23 cellular contexts compared by ENCODE assay signal in genomic region chr10:79378383-79378646, GRCh38.
"Had no signal": no experiment of that assay in that cellular context is flagged by ENCODE, and none has a peak within 500 bp of the region (broad histone marks: within the 10 kb centered on the region; RNA-seq: fewer than 3 reads in every experiment).

No MANE protein-coding gene starts in this region.

- H3K9me3 Mint-ChIP-seq: activated CD4-positive, alpha-beta T cell treated with anti-CD3 and anti-CD28 coated beads, Interleukin-2, amount 10 ng/mL, durations not matched to agents 7 days and 5 days; activated naive CD4-positive, alpha-beta T cell treated with anti-CD3 and anti-CD28 coated beads, Interleukin-2, amount 50 U/mL, for 24 hours; activated naive CD8-positive, alpha-beta T cell treated with anti-CD3 and anti-CD28 coated beads, Interleukin-2, amount 50 U/mL, for 24 hours; activated T-helper 2 cell treated with anti-CD3 and anti-CD28 coated beads, Interferon-gamma antibody, Interleukin-2, Interleukin-4, amounts not matched to agents 10 μg/mL and 5 μg/mL and 100 μg/mL, durations not matched to agents 14 hours and 24 hours and 36 hours; nephron progenitor cell; WTC11 had no signal

- H3K27ac Mint-ChIP-seq: activated CD4-positive, alpha-beta T cell treated with anti-CD3 and anti-CD28 coated beads, Interleukin-2, amount 10 ng/mL, durations not matched to agents 7 days and 5 days; activated CD8-positive, alpha-beta memory T cell treated with anti-CD3 and anti-CD28 coated beads, Interleukin-2, amount 10 ng/mL, durations not matched to agents 7 days and 5 days; activated CD8-positive, alpha-beta T cell treated with anti-CD3 and anti-CD28 coated beads, Interleukin-2, amount 10 ng/mL, durations not matched to agents 7 days and 5 days; activated naive CD4-positive, alpha-beta T cell treated with anti-CD3 and anti-CD28 coated beads, Interleukin-2, amount 50 U/mL, for 24 hours; activated naive CD8-positive, alpha-beta T cell treated with anti-CD3 and anti-CD28 coated beads, Interleukin-2, amount 50 U/mL, for 24 hours; activated T-helper 2 cell treated with anti-CD3 and anti-CD28 coated beads, Interferon-gamma antibody, Interleukin-2, Interleukin-4, amounts not matched to agents 10 μg/mL and 5 μg/mL and 100 μg/mL, durations not matched to agents 14 hours and 24 hours and 36 hours; nephron progenitor cell; T-helper 17 cell; WTC11 had no signal

- DNase-seq: activated CD4-positive, alpha-beta T cell treated with anti-CD3 and anti-CD28 coated beads, Interleukin-2, amount 10 ng/mL, durations not matched to agents 7 days and 5 days; activated CD8-positive, alpha-beta memory T cell treated with anti-CD3 and anti-CD28 coated beads, Interleukin-2, amount 10 ng/mL, durations not matched to agents 7 days and 5 days; activated CD8-positive, alpha-beta T cell treated with anti-CD3 and anti-CD28 coated beads, Interleukin-2, amount 10 ng/mL, durations not matched to agents 7 days and 5 days; activated naive CD8-positive, alpha-beta T cell treated with anti-CD3 and anti-CD28 coated beads, Interleukin-2, amount 50 U/mL, for 24 hours; amygdala; caudate nucleus; foreskin keratinocyte; hypothalamus; nephron progenitor cell; nucleus accumbens; stimulated activated naive CD4-positive, alpha-beta T cell; SW 1271; T-helper 17 cell; T1000 had no signal

- H3K27me3 Mint-ChIP-seq: activated CD4-positive, alpha-beta T cell treated with anti-CD3 and anti-CD28 coated beads, Interleukin-2, amount 10 ng/mL, durations not matched to agents 7 days and 5 days; activated naive CD8-positive, alpha-beta T cell treated with anti-CD3 and anti-CD28 coated beads, Interleukin-2, amount 50 U/mL, for 24 hours had no signal

- FAIRE-seq: pancreas had no signal

- H3K4me1 Mint-ChIP-seq: activated naive CD8-positive, alpha-beta T cell treated with anti-CD3 and anti-CD28 coated beads, Interleukin-2, amount 50 U/mL, for 24 hours had no signal

- H3K4me3 Mint-ChIP-seq: activated CD4-positive, alpha-beta T cell treated with anti-CD3 and anti-CD28 coated beads, Interleukin-2, amount 10 ng/mL, durations not matched to agents 7 days and 5 days; activated CD8-positive, alpha-beta memory T cell treated with anti-CD3 and anti-CD28 coated beads, Interleukin-2, amount 10 ng/mL, durations not matched to agents 7 days and 5 days; activated CD8-positive, alpha-beta T cell treated with anti-CD3 and anti-CD28 coated beads, Interleukin-2, amount 10 ng/mL, durations not matched to agents 7 days and 5 days; activated naive CD4-positive, alpha-beta T cell treated with anti-CD3 and anti-CD28 coated beads, Interleukin-2, amount 50 U/mL, for 24 hours; activated naive CD8-positive, alpha-beta T cell treated with anti-CD3 and anti-CD28 coated beads, Interleukin-2, amount 50 U/mL, for 24 hours; nephron progenitor cell; T-helper 17 cell; WTC11 had no signal

- H3K36me3 ChIP-seq: pancreas, tibial nerve had no signal

- H3K27ac ChIP-seq: foreskin keratinocyte, pancreas had no signal

- H3K4me1 ChIP-seq: foreskin keratinocyte, pancreas had no signal

- H3K9me3 ChIP-seq: heart left ventricle, pancreas, psoas muscle, tibial nerve had no signal

- H3K4me3 ChIP-seq: heart left ventricle, lung, pancreas, psoas muscle, tibial nerve had no signal

- H3K36me3 Mint-ChIP-seq: activated CD8-positive, alpha-beta memory T cell treated with anti-CD3 and anti-CD28 coated beads, Interleukin-2, amount 10 ng/mL, durations not matched to agents 7 days and 5 days; activated naive CD4-positive, alpha-beta T cell treated with anti-CD3 and anti-CD28 coated beads, Interleukin-2, amount 50 U/mL, for 24 hours; WTC11 had no signal

- H3K27me3 ChIP-seq: heart left ventricle, pancreas, tibial nerve had no signal

- ATAC-seq: activated CD8-positive, alpha-beta memory T cell treated with anti-CD3 and anti-CD28 coated beads, Interleukin-2, amount 10 ng/mL, durations not matched to agents 7 days and 5 days; activated CD8-positive, alpha-beta T cell treated with anti-CD3 and anti-CD28 coated beads, Interleukin-2, amount 10 ng/mL, durations not matched to agents 7 days and 5 days; activated naive CD8-positive, alpha-beta T cell treated with anti-CD3 and anti-CD28 coated beads, Interleukin-2, amount 50 U/mL, for 24 hours; esophagus mucosa; foreskin keratinocyte; heart left ventricle; pancreas; psoas muscle; T-helper 17 cell; WTC11 had no signal
